ENCODE assay signal across 8 cellular contexts in genomic region chr12:110123861-110124183, GRCh38. TPM values are rescaled to one million over a fixed set of nuclear protein-coding genes. Genes with fewer than 3 reads are reported as not detected.
DNase-seq lines count a peak whose midpoint lies in the region; ATAC-seq, FAIRE-seq and TF ChIP-seq lines count a peak whose summit lies in the region.

No MANE protein-coding gene starts in this region.

- H3K36me3 Mint-ChIP-seq in glutamatergic neuron (ENCODE audit: unreplicated experiment) = peaks cover 4% of the 10 kb centered on the region

- peak overlapping the region; percentile 85 for H3K4me3 Mint-ChIP-seq in glutamatergic neuron (ENCODE audit: unreplicated experiment)

- intact Hi-C loops in gastrocnemius medialis (cut with DNase I; ENCODE audit: low total_unique reads) = no loop called here

- H3K4me3 ChIP-seq in A549 = no peak overlapping the region
- H3K4me3 ChIP-seq in Loucy (ENCODE audit: low read length, poor library complexity, severe bottlenecking) = peak overlapping the region; percentile 45
- peak overlapping the region in 1 of 4 donors; percentile 44 for H3K4me3 ChIP-seq in gastrocnemius medialis

- H3K4me2 ChIP-seq in A549 = peak overlapping the region; percentile 63
- H3K4me2 ChIP-seq in Loucy (ENCODE audit: low read depth, low read length, poor library complexity, severe bottlenecking) = peak overlapping the region; percentile 52

- CTCF ChIA-PET in A549 (lab: Yijun Ruan, JAX) = interaction anchor here (0.7 to 2.5 kb wide), 13 partner anchors 9 to 226 kb away, joined by 3 to 9 read pairs (median 5); no protein-coding TSS in a partner anchor

- TF ChIP-seq POLR2A in A549 (IDR thresholded peaks at IDR 0.05; ENCODE audit: low read length) (peak; percentile 46), H54 (IDR thresholded peaks at IDR 0.05; ENCODE audit: low read depth, low read length) (no peak), gastrocnemius medialis (IDR thresholded peaks at IDR 0.05) (no peak)

- peak overlapping the region; percentile 54 to 81 for H3K27ac ChIP-seq in A549
- H3K27ac ChIP-seq in gastrocnemius medialis = peak overlapping the region in 1 of 4 donors; percentile 27

- peak overlapping the region; percentile 52 for H3K27ac Mint-ChIP-seq in glutamatergic neuron (ENCODE audit: unreplicated experiment)

- no peaks in the 10 kb centered on the region for H4K20me1 ChIP-seq in Loucy (ENCODE audit: insufficient read depth, low read length, poor library complexity, severe bottlenecking)

- 0 out of 2 replicates have a peak overlapping the region, but pooled peaks have one; percentile 68 for H2AFZ ChIP-seq in Loucy (ENCODE audit: low read length)

- peaks cover 6% of the 10 kb centered on the region for H3K9me3 Mint-ChIP-seq in glutamatergic neuron (ENCODE audit: unreplicated experiment)

- TF ChIP-seq RAD21 in A549 (conservative IDR thresholded peaks at IDR 0.05 in 1 of 2, IDR thresholded peaks at IDR 0.05 in 1 of 2) = no peak; a peak in 1 of 5 replicates

- H3K36me3 ChIP-seq in Loucy (ENCODE audit: insufficient read depth, low read length) (no peaks in the 10 kb centered on the region), gastrocnemius medialis (peaks cover 0 to 5% of the 10 kb centered on the region in 2 donors)

- in situ Hi-C loops in gastrocnemius medialis (cut with MboI; ENCODE audit: low sequenced_read_pairs in 4 of 4) = no loop called here

- TF ChIP-seq CTCF in A549 (IDR thresholded peaks at IDR 0.05) (no peak), Loucy (conservative IDR thresholded peaks at IDR 0.05; ENCODE audit: low read length) (no peak), glutamatergic neuron (IDR thresholded peaks at IDR 0.05; ENCODE audit: partially characterized antibody, unreplicated experiment) (no peak), gastrocnemius medialis (IDR thresholded peaks at IDR 0.05 in 4 of 5, conservative IDR thresholded peaks at IDR 0.05 in 1 of 5) (no peak)

- no peaks in the 10 kb centered on the region for H3K9me3 ChIP-seq in A549
- H3K9me3 ChIP-seq in Loucy (ENCODE audit: insufficient read depth, low read depth, low read length) = no peaks in the 10 kb centered on the region
- H3K9me3 ChIP-seq in gastrocnemius medialis = no peaks in the 10 kb centered on the region

- H3K4me1 ChIP-seq in A549 = peaks cover 38% of the 10 kb centered on the region
- H3K4me1 ChIP-seq in Loucy (ENCODE audit: insufficient read depth, low read length, poor library complexity, severe bottlenecking) = peaks cover 4% of the 10 kb centered on the region
- H3K4me1 ChIP-seq in gastrocnemius medialis = peaks cover 7 to 13% of the 10 kb centered on the region in 2 donors

- no peaks in the 10 kb centered on the region for H3K9me2 ChIP-seq in Loucy (replicated peaks; ENCODE audit: low read depth, low read length)

- DNase-seq in A549 (ENCODE audit: low read depth in 1 of 2, low spot score in 1 of 2) = no peak
- DNase-seq in GM19239 (ENCODE audit: insufficient read length, low spot score) = no peak
- no peak for DNase-seq in glutamatergic neuron
- no peak for DNase-seq in frontal cortex (ENCODE audit: low spot score in 2 of 2)
- DNase-seq in H54 (ENCODE audit: insufficient read length, low spot score) = no peak
- DNase-seq in gastrocnemius medialis = no peak
- no peak for DNase-seq in iPS-NIHi11 (ENCODE audit: low spot score)

- FAIRE-seq in A549 (lab: Jason Lieb, UNC) (peak; percentile 54), GM19239 (lab: Jason Lieb, UNC) (peak; percentile 39), frontal cortex (lab: Jason Lieb, UNC) (no peak), H54 (lab: Jason Lieb, UNC) (no peak)

- H3K27me3 Mint-ChIP-seq in glutamatergic neuron (ENCODE audit: unreplicated experiment) = peaks cover 10% of the 10 kb centered on the region

- WGBS in A549 (ENCODE audit: missing lambda C conversion rate) = 8% methylated on average over 11 of the region's 15 CpGs

- H3K27me3 ChIP-seq in Loucy (ENCODE audit: insufficient read depth, low read length, poor library complexity, severe bottlenecking) (no peaks in the 10 kb centered on the region), gastrocnemius medialis (no peaks in the 10 kb centered on the region)

- H3K79me2 ChIP-seq in Loucy (ENCODE audit: insufficient read depth, low read length) = no peaks in the 10 kb centered on the region

- peaks cover 10% of the 10 kb centered on the region for H3K4me1 Mint-ChIP-seq in glutamatergic neuron (ENCODE audit: low read depth, unreplicated experiment)

- no peak for TF ChIP-seq EP300 in A549 (IDR thresholded peaks at IDR 0.05)

- peak; percentile 84 to 91; a peak in 5 of 6 replicates for ATAC-seq in A549
- no peak for ATAC-seq in gastrocnemius medialis

- 0 out of 2 replicates have a peak, but pooled peaks cover 3% of the 10 kb centered on the region for H3F3A ChIP-seq in Loucy (ENCODE audit: low read depth)

- no peak overlapping the region for H3K9ac ChIP-seq in Loucy (ENCODE audit: low read depth, low read length, poor library complexity, severe bottlenecking)

- POLR2A ChIA-PET in A549 (lab: Yijun Ruan, JAX) = interaction anchor here (0.8 to 2.4 kb wide), 10 partner anchors 11 to 307 kb away, joined by 3 to 26 read pairs (median 4); partner anchors contain the start of gene ATP2A2

TF ChIP-seq in A549, 52 proteins besides CTCF, POLR2A, EP300 and RAD21:
- TF ChIP-seq FOSL2 (IDR thresholded peaks at IDR 0.05) = no peak
- 0 out of 2 replicates have a peak, but pooled peaks have one; percentile 14 for TF ChIP-seq FOSL2 (CRISPR knock-in tag; IDR thresholded peaks at IDR 0.05)
- TF ChIP-seq, protein P1, sequence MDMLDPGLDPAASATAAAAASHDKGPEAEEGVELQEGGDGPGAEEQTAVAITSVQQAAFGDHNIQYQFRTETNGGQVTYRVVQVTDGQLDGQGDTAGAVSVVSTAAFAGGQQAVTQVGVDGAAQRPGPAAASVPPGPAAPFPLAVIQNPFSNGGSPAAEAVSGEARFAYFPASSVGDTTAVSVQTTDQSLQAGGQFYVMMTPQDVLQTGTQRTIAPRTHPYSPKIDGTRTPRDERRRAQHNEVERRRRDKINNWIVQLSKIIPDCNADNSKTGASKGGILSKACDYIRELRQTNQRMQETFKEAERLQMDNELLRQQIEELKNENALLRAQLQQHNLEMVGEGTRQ (IDR thresholded peaks at IDR 0.05) = peak; percentile 22; the same call in 1 of the 2 replicates
- TF ChIP-seq CHD4 (IDR thresholded peaks at IDR 0.05; ENCODE audit: borderline replicate concordance) = no peak
- TF ChIP-seq KDM1A (IDR thresholded peaks at IDR 0.05; ENCODE audit: low read depth) = no peak
- TF ChIP-seq, protein P2, sequence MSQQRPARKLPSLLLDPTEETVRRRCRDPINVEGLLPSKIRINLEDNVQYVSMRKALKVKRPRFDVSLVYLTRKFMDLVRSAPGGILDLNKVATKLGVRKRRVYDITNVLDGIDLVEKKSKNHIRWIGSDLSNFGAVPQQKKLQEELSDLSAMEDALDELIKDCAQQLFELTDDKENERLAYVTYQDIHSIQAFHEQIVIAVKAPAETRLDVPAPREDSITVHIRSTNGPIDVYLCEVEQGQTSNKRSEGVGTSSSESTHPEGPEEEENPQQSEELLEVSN (IDR thresholded peaks at IDR 0.05; ENCODE audit: borderline replicate concordance, low read depth) = peak; percentile 98
- TF ChIP-seq SMC3 (IDR thresholded peaks at IDR 0.05) = no peak
- peak; percentile 86; the same call in 1 of the 2 replicates for TF ChIP-seq HOXB13 (CRISPR knock-in tag; IDR thresholded peaks at IDR 0.05; ENCODE audit: low read depth)
- peak; percentile 75 for TF ChIP-seq HOXB5 (CRISPR knock-in tag; IDR thresholded peaks at IDR 0.05)
- TF ChIP-seq MAX (IDR thresholded peaks at IDR 0.05) = peak; percentile 99
- peak in 1 of 2 experiments; percentile 47; a peak in 2 of 5 replicates for TF ChIP-seq JUN (IDR thresholded peaks at IDR 0.05)
- 0 out of 2 replicates have a peak, but pooled peaks have one; percentile 63 for TF ChIP-seq MYC (IDR thresholded peaks at IDR 0.05; ENCODE audit: borderline replicate concordance, low read length)
- peak; percentile 59; the same call in 1 of the 2 replicates for TF ChIP-seq ZNF302 (CRISPR knock-in tag; IDR thresholded peaks at IDR 0.05)
- peak; percentile 65; the same call in 1 of the 2 replicates for TF ChIP-seq FOSB (CRISPR knock-in tag; IDR thresholded peaks at IDR 0.05)

RNA-seq across cellular contexts. Expression of gene IFT81, which starts 0.3 kb away (rescaled TPM):
- polyA plus RNA-seq in A549 (2011; rRNA removed) (39.7 and 73.4 TPM in 2 replicates), A549 (2017; fragmentation: RNase III; extraction: RNeasy Plus Mini Kit Qiagen cat#74134 plus additional on column Dnase treatment) (40.7 to 41.6 TPM (median 40.7 TPM) in 3 replicates)
- polyA plus RNA-seq in A549 (2012; cell fraction: cytosol; rRNA removed) = 11.9 and 12.0 TPM in 2 replicates
- 6.9 and 9.0 TPM in 2 replicates for polyA plus RNA-seq in A549 (2012; cell fraction: nucleus; rRNA removed)
- 10.3 and 10.6 TPM in 2 replicates for polyA minus RNA-seq in A549 (2011; rRNA and poly(A)+ RNA removed)
- total RNA-seq in glutamatergic neuron (ENCODE audit: unreplicated experiment) (27.6 TPM), frontal cortex (118 TPM), gastrocnemius medialis (1 to 10 TPM; 3.3 to 4.5 (median 3.7) TPM)

Comparison
In these comparisons a context has a peak if more than half of its experiments do, and no peak if none do; other contexts are left out.
1. ATAC-seq: peak in A549 (2 of 2); none in gastrocnemius medialis (0 of 2).